31 cellular contexts compared by ENCODE assay signal in genomic region chr9:87696641-87697040, GRCh38.
"Had no signal": no experiment of that assay in that cellular context is flagged by ENCODE, and none has a peak within 500 bp of the region (broad histone marks: within the 10 kb centered on the region; RNA-seq: fewer than 3 reads in every experiment).

No MANE protein-coding gene starts in this region.

- H3K27ac Mint-ChIP-seq: activated naive CD4-positive, alpha-beta T cell treated with anti-CD3 and anti-CD28 coated beads, Interleukin-2, amount 50 U/mL, for 24 hours; activated naive CD8-positive, alpha-beta T cell treated with anti-CD3 and anti-CD28 coated beads, Interleukin-2, amount 10 ng/mL, durations not matched to agents 7 days and 5 days; activated T-helper 1 cell treated with anti-CD3 and anti-CD28 coated beads, Interleukin-12 subunit alpha, Interleukin-12 subunit beta, Interleukin-2, Interleukin-4 antibody, amounts not matched to agents 30 ng/mL and 10 ng/mL and 1 ng/mL, durations not matched to agents 14 hours and 24 hours and 36 hours; T-helper 1 cell treated with Interleukin-12 subunit alpha and Interleukin-12 subunit beta and Interleukin-4 antibody, amounts not matched to agents 30 μg/mL and 1 μg/mL, for 36 hours; T-helper 2 cell treated with Interferon-gamma antibody and Interleukin-4, amounts not matched to agents 5 μg/mL and 100 μg/mL, for 36 hours had no signal

- H3K4me3 Mint-ChIP-seq: activated naive CD4-positive, alpha-beta T cell treated with anti-CD3 and anti-CD28 coated beads, Interleukin-2, amount 50 U/mL, for 24 hours; activated naive CD8-positive, alpha-beta T cell treated with anti-CD3 and anti-CD28 coated beads, Interleukin-2, amount 10 ng/mL, durations not matched to agents 7 days and 5 days; activated T-helper 1 cell treated with anti-CD3 and anti-CD28 coated beads, Interleukin-12 subunit alpha, Interleukin-12 subunit beta, Interleukin-2, Interleukin-4 antibody, amounts not matched to agents 30 ng/mL and 10 ng/mL and 1 ng/mL, durations not matched to agents 14 hours and 24 hours and 36 hours; central memory CD8-positive, alpha-beta T cell; T-helper 1 cell treated with Interleukin-12 subunit alpha and Interleukin-12 subunit beta and Interleukin-4 antibody, amounts not matched to agents 30 μg/mL and 1 μg/mL, for 36 hours; T-helper 2 cell treated with Interferon-gamma antibody and Interleukin-4, amounts not matched to agents 5 μg/mL and 100 μg/mL, for 36 hours had no signal

- H3K9me3 Mint-ChIP-seq: activated naive CD4-positive, alpha-beta T cell treated with anti-CD3 and anti-CD28 coated beads, Interleukin-2, amount 50 U/mL, for 24 hours; central memory CD8-positive, alpha-beta T cell had no signal

- H3K9me3 ChIP-seq: ascending aorta, Peyer's patch, SJSA1, SK-N-SH had no signal

- H3K36me3 ChIP-seq: ascending aorta had no signal

- H3K4me3 ChIP-seq: ascending aorta, cardiac muscle cell, MG63, Peyer's patch, SJSA1 had no signal

- DNase-seq: activated CD4-positive, alpha-beta T cell treated with anti-CD3 and anti-CD28 coated beads, Interleukin-2, amount 50 U/mL, for 4 hours; activated CD8-positive, alpha-beta memory T cell treated with anti-CD3 and anti-CD28 coated beads, Interleukin-2, amount 50 U/mL, for 4 hours; activated effector memory CD4-positive, alpha-beta T cell treated with Interleukin-2 at 50 U/mL for 16 hours; activated naive CD8-positive, alpha-beta T cell treated with anti-CD3 and anti-CD28 coated beads, Interleukin-2, amount 10 ng/mL, durations not matched to agents 7 days and 5 days; amygdala; KG1; MG63; NCI-H1048; NCI-H1105 treated with DMSO at 0.1 percent for 48 hours; NCI-H1436 treated with DMSO at 0.1 percent for 48 hours; NCI-H1694 treated with DMSO at 0.1 percent for 48 hours; NCI-H2029 treated with DMSO at 0.1 percent for 48 hours; NCI-H2107; NCI-H2171; NCI-H510A; NCI-H526; NCI-H748 treated with DMSO at 0.1 percent for 48 hours; NK-92 treated with Interleukin-12 subunit alpha and Interleukin-12 subunit beta, amount 100 ng/mL, for 24 hours; PC-3; Peyer's patch; RPMI8226; SHP77 treated with DMSO at 0.1 percent for 48 hours; SK-N-SH had no signal

- H3K27me3 Mint-ChIP-seq: activated naive CD4-positive, alpha-beta T cell treated with anti-CD3 and anti-CD28 coated beads, Interleukin-2, amount 50 U/mL, for 24 hours had no signal

- ATAC-seq: PC-3 had no signal

- H3K27ac ChIP-seq: ascending aorta, cardiac muscle cell, Peyer's patch, SJSA1 had no signal

- H3K4me1 ChIP-seq: ascending aorta, Peyer's patch, SJSA1 had no signal

- H3K4me1 Mint-ChIP-seq: activated naive CD4-positive, alpha-beta T cell treated with anti-CD3 and anti-CD28 coated beads, Interleukin-2, amount 50 U/mL, for 24 hours; activated naive CD8-positive, alpha-beta T cell treated with anti-CD3 and anti-CD28 coated beads, Interleukin-2, amount 10 ng/mL, durations not matched to agents 7 days and 5 days; central memory CD8-positive, alpha-beta T cell had no signal
